Comparison of ENCODE assay signal across 16 cellular contexts in genomic region chr9:119458068-119458467, GRCh38.
A peak's percentile ranks its signal among the peaks of the same experiment; 100 is the strongest.
DNase-seq lines count a peak whose midpoint lies in the region; ATAC-seq, FAIRE-seq and TF ChIP-seq lines count a peak whose summit lies in the region.
"Had no signal": no experiment of that assay in that cellular context is flagged by ENCODE, and none has a peak within 500 bp of the region (broad histone marks: within the 10 kb centered on the region; RNA-seq: fewer than 3 reads in every experiment).

No MANE protein-coding gene starts in this region.

- DNase-seq in DMS 273 (lab: John Stamatoyannopoulos, UW; ENCODE audit: unreplicated experiment) (peak; percentile 47), DMS 273 treated with DMSO at 0.1 percent for 48 hours (lab: John Stamatoyannopoulos, UW) (no peak), MCF 10A (ENCODE audit: unreplicated experiment) (peak; percentile 27), breast epithelium (ENCODE audit: low spot score in 2 of 2) (no peak), epithelial cell of proximal tubule (ENCODE audit: low read depth) (no peak), small intestine (peak; percentile 12), Right ventricle myocardium superior (no peak), KBM-7 (no peak)
- DNase-seq: CD8-positive, alpha-beta T cell; COR-L47; GM23248 had no signal

- no peak overlapping the region for H3K4me3 Mint-ChIP-seq in MCF 10A (ENCODE audit: unreplicated experiment)
- H3K4me3 Mint-ChIP-seq: CD14-positive monocyte; CD8-positive, alpha-beta T cell had no signal

- H3K36me3 ChIP-seq in breast epithelium (no peaks in the 10 kb centered on the region), small intestine (ENCODE audit: control insufficient read depth in 2 of 2, insufficient read depth in 2 of 2, low read length in 2 of 2) (no peaks in the 10 kb centered on the region)
- H3K36me3 ChIP-seq: HAP-1 had no signal

- POLR2A ChIA-PET in MCF 10A (lab: Yijun Ruan, JAX): no interaction called here

- peaks cover 12% of the 10 kb centered on the region for H3K9me3 Mint-ChIP-seq in MCF 10A (ENCODE audit: unreplicated experiment)

- H3K4me1 ChIP-seq in breast epithelium (no peaks in the 10 kb centered on the region), small intestine (ENCODE audit: control insufficient read depth in 2 of 2, insufficient read depth in 1 of 2, low read depth in 1 of 2, low read length in 1 of 2) (no peaks in the 10 kb centered on the region)
- H3K4me1 ChIP-seq: HAP-1 had no signal

- H3K27ac ChIP-seq in breast epithelium (no peak overlapping the region), small intestine (ENCODE audit: low read depth in 1 of 2, low read length in 1 of 2) (no peak overlapping the region)
- H3K27ac ChIP-seq: 22Rv1, GM23248 had no signal

- H3K27me3 ChIP-seq in breast epithelium (no peaks in the 10 kb centered on the region), small intestine (ENCODE audit: control insufficient read depth in 2 of 2, insufficient read depth in 2 of 2, low read length in 2 of 2) (no peaks in the 10 kb centered on the region)

- H3K27ac Mint-ChIP-seq in MCF 10A (ENCODE audit: low read depth, unreplicated experiment): no peak overlapping the region
- H3K27ac Mint-ChIP-seq: CD14-positive monocyte; CD8-positive, alpha-beta T cell had no signal

- ATAC-seq in Right ventricle myocardium superior (ENCODE audit: poor library complexity): no peak
- ATAC-seq: CD8-positive, alpha-beta T cell; GM12878 had no signal

- CTCF ChIA-PET in MCF 10A (lab: Yijun Ruan, JAX): interaction anchor here (0.7 to 2.1 kb wide), 13 partner anchors 10 to 1288 kb away, joined by 3 to 10 read pairs (median 3); no protein-coding TSS in a partner anchor

- TF ChIP-seq CTCF in MCF 10A (IDR thresholded peaks at IDR 0.05; ENCODE audit: unreplicated experiment) (no peak), breast epithelium (IDR thresholded peaks at IDR 0.05) (no peak), epithelial cell of proximal tubule (conservative IDR thresholded peaks at IDR 0.05; ENCODE audit: low read depth, low read length) (peak; percentile 22)

- TF ChIP-seq POLR2A in breast epithelium (IDR thresholded peaks at IDR 0.05): no peak

- peaks cover 25% of the 10 kb centered on the region for H3K4me1 Mint-ChIP-seq in MCF 10A (ENCODE audit: insufficient read depth, unreplicated experiment)
- H3K4me1 Mint-ChIP-seq: CD14-positive monocyte had no signal

- H3K4me3 ChIP-seq in breast epithelium (no peak overlapping the region), epithelial cell of proximal tubule (ENCODE audit: low read depth, low read length) (no peak overlapping the region), small intestine (ENCODE audit: low read depth in 1 of 2, low read length in 2 of 2) (no peak overlapping the region)
- H3K4me3 ChIP-seq: GM12878, GM23248, HAP-1 had no signal

- H3K36me3 Mint-ChIP-seq in MCF 10A (ENCODE audit: insufficient read depth, unreplicated experiment): peaks cover 6% of the 10 kb centered on the region
- H3K36me3 Mint-ChIP-seq: CD14-positive monocyte; CD8-positive, alpha-beta T cell had no signal

- 38 to 42% (median 40%) methylated on average over 3 of the region's 3 CpGs for WGBS in small intestine, 3 donors

- no peaks in the 10 kb centered on the region for H3K9me3 ChIP-seq in breast epithelium
- no peaks in the 10 kb centered on the region for H3K9me3 ChIP-seq in small intestine (ENCODE audit: control insufficient read depth, low read depth)
- H3K9me3 ChIP-seq: HAP-1 had no signal

- BruUV-seq in MCF 10A (replicated peaks; lab: Mats Ljungman, UMichigan): no TSS peak

- intact Hi-C loops in MCF 10A (cut with micrococcal nuclease) (loop anchor here (2.0 to 10.0 kb wide), 4 partner anchors 81 to 1286 kb away; no protein-coding TSS in a partner anchor), breast epithelium (cut with DNase I; ENCODE audit: low total_unique reads) (loop anchor here (5.0 kb wide), 1 partner anchor 1021 kb away; no protein-coding TSS in a partner anchor), Right ventricle myocardium superior (cut with DNase I) (no loop called here)

- FAIRE-seq in small intestine (lab: Jason Lieb, UNC): no peak
- FAIRE-seq: GM12878, GM18507 had no signal

- no peaks in the 10 kb centered on the region for H3K27me3 Mint-ChIP-seq in MCF 10A (ENCODE audit: insufficient read depth, unreplicated experiment)

- in situ Hi-C loops in KBM-7 (cut with MboI; ENCODE audit: low pct_unique_long_range_greater_than_20kb, low sequenced_read_pairs): no loop called here

Comparison
In these comparisons a context has a peak if more than half of its experiments do, and no peak if none do; other contexts are left out.
1. DNase-seq: peak in DMS 273 (single experiment), MCF 10A (single experiment) and small intestine (single experiment); none in DMS 273 treated with DMSO at 0.1 percent for 48 hours (single experiment), breast epithelium (0 of 2), epithelial cell of proximal tubule (single experiment), Right ventricle myocardium superior (single experiment) and KBM-7 (single experiment).